In genomic region chr2:96953611-96954489, GRCh38 we compare ENCODE assay signal across 9 cellular contexts. TPM values are rescaled to one million over a fixed set of nuclear protein-coding genes. Genes with fewer than 3 reads are reported as not detected.
DNase-seq lines count a peak whose midpoint lies in the region; ATAC-seq and TF ChIP-seq lines count a peak whose summit lies in the region.
"Had no signal": no experiment of that assay in that cellular context is flagged by ENCODE, and none has a peak within 500 bp of the region (broad histone marks: within the 10 kb centered on the region; RNA-seq: fewer than 3 reads in every experiment).

No MANE protein-coding gene starts in this region.

- intact Hi-C loops in ovary (cut with DNase I): loop anchor here in 3 of 4 donors (5.0 to 10.0 kb wide), 5 partner anchors 49 to 419 kb away; partner anchors contain the start of genes ANKRD39 (in 1 of the 3), ARID5A (in 1 of the 3) and LMAN2L (in 1 of the 3)

- H3K4me3 ChIP-seq in adipocyte (ENCODE audit: low read length) (no peak overlapping the region), ovary (no peak overlapping the region)

- H3K27me3 ChIP-seq in adipocyte (replicated peaks; ENCODE audit: control insufficient read depth, insufficient read depth, low read length) (peaks cover 23% of the 10 kb centered on the region), ovary (no peaks in the 10 kb centered on the region)

- peaks cover 24% of the 10 kb centered on the region for H3K4me1 ChIP-seq in adipocyte (ENCODE audit: control insufficient read depth, insufficient read depth, low read length)
- peaks cover 34% of the 10 kb centered on the region for H3K4me1 ChIP-seq in ovary (ENCODE audit: insufficient read depth)

- H3K9ac ChIP-seq in adipocyte (ENCODE audit: low read length): peak overlapping the region; percentile 4

- H3K9me3 ChIP-seq in adipocyte (ENCODE audit: control insufficient read depth, low read length): no peaks in the 10 kb centered on the region
- no peaks in the 10 kb centered on the region for H3K9me3 ChIP-seq in ovary

- 38 to 42% (median 41%) methylated on average over 17 of the region's 17 CpGs for WGBS in ovary, 3 donors

- TF ChIP-seq POLR2A in ovary (IDR thresholded peaks at IDR 0.05): no peak

- TF ChIP-seq CTCF in GM13976 (IDR thresholded peaks at IDR 0.05; ENCODE audit: borderline replicate concordance, control extremely low read depth, extremely low read depth, insufficient read depth, missing control alignments): no peak
- TF ChIP-seq CTCF in ovary (IDR thresholded peaks at IDR 0.05): no peak

- in situ Hi-C loops in GM13976 (cut with MboI; ENCODE audit: low sequenced_read_pairs, unreplicated experiment): loop anchor here (5.0 to 25.0 kb wide), 2 partner anchors 97 to 158 kb away; partner anchors contain the start of genes ANKRD36 and ANKRD39

- TF ChIP-seq EP300 in ovary (IDR thresholded peaks at IDR 0.05): no peak

- H3K36me3 ChIP-seq in adipocyte (ENCODE audit: control insufficient read depth, insufficient read depth, low read length, severe bottlenecking): no peaks in the 10 kb centered on the region
- no peaks in the 10 kb centered on the region for H3K36me3 ChIP-seq in ovary

- peak; percentile 47 for ATAC-seq in HG02610 (IDR thresholded peaks at IDR 0.05; ENCODE audit: unreplicated experiment)
- ATAC-seq in GM18868 (IDR thresholded peaks at IDR 0.05; ENCODE audit: unreplicated experiment): no peak

- peak overlapping the region in 1 of 2 donors; percentile 60 for H3K27ac ChIP-seq in ovary

- DNase-seq in GM13976 (ENCODE audit: low spot score): peak; percentile 63
- no peak for DNase-seq in adipocyte (ENCODE audit: low read depth)
- DNase-seq in ovary: peak in 4 of 5 donors; percentile 44 to 74 (median 52)
- DNase-seq in iPS-NIHi7 (ENCODE audit: extremely low spot score): no peak
- no peak for DNase-seq in NCI-H774 (lab: John Stamatoyannopoulos, UW)
- no peak for DNase-seq in stimulated activated CD4-positive, alpha-beta T cell treated with anti-CD3 and anti-CD28 coated beads, Interleukin-4, amount 100 ng/mL, for 24 hours
- DNase-seq: mesendoderm had no signal

RNA-seq across cellular contexts. Expression of gene FAM178B, which starts 32.5 kb away (rescaled TPM):
- 1 to 10 TPM in 3 of 7 donors, under 1 TPM in 2, not detected in 2; 0.40 to 6.5 (median 1.3) TPM for total RNA-seq in ovary
- polyA plus RNA-seq in ovary: under 1 TPM in 1 of 2 donors, not detected in 1; 0.28 TPM

Comparison
In these comparisons a context has a peak if more than half of its experiments do, and no peak if none do; other contexts are left out.
1. DNase-seq: peak in GM13976 (single experiment) and ovary (4 of 5); none in adipocyte (single experiment), iPS-NIHi7 (single experiment), NCI-H774 (single experiment) and stimulated activated CD4-positive, alpha-beta T cell treated with anti-CD3 and anti-CD28 coated beads, Interleukin-4, amount 100 ng/mL, for 24 hours (single experiment).